ENCODE assay signal across 30 cellular contexts in genomic region chr11:27460158-27460565, GRCh38. TPM values are rescaled to one million over a fixed set of nuclear protein-coding genes. Genes with fewer than 3 reads are reported as not detected.
DNase-seq lines count a peak whose midpoint lies in the region; ATAC-seq and TF ChIP-seq lines count a peak whose summit lies in the region.
"Had no signal": no experiment of that assay in that cellular context is flagged by ENCODE, and none has a peak within 500 bp of the region (broad histone marks: within the 10 kb centered on the region; RNA-seq: fewer than 3 reads in every experiment).

No MANE protein-coding gene starts in this region.

- H3K4me2 ChIP-seq in neuronal stem cell (ENCODE audit: insufficient read depth, low read length, poor library complexity, severe bottlenecking), result no peak overlapping the region

- in situ Hi-C loops in SK-MEL-5 (cut with HindIII; ENCODE audit: low pct_unique_long_range_greater_than_20kb, low sequenced_read_pairs), result no loop called here

- H4K91ac ChIP-seq in neuronal stem cell (ENCODE audit: low read depth, low read length, poor library complexity), result no peak overlapping the region

- TF ChIP-seq CTCF in Caco-2 (IDR thresholded peaks at IDR 0.05; ENCODE audit: insufficient read depth in 1 of 2, low read depth in 1 of 2, low read length in 1 of 2, severe bottlenecking in 1 of 2, unreplicated experiment in 1 of 2), result no peak

- peaks cover 2% of the 10 kb centered on the region for H3K9me3 Mint-ChIP-seq in Caco-2 (ENCODE audit: unreplicated experiment)
- H3K9me3 Mint-ChIP-seq: activated naive CD8-positive, alpha-beta T cell treated with anti-CD3 and anti-CD28 coated beads, Interleukin-2, amount 10 ng/mL, durations not matched to agents 7 days and 5 days; central memory CD8-positive, alpha-beta T cell; mesothelial cell of epicardium; naive B cell; stimulated activated naive B cell treated with anti-CD40 and anti-IgM and Interleukin-4, amounts not matched to agents 10 μg/mL and 1 μg/mL and 100 μg/mL, for 72 hours had no signal

- no peak overlapping the region for H2BK5ac ChIP-seq in neuronal stem cell (ENCODE audit: low read length)

- H3K4me3 ChIP-seq in HUES48 (ENCODE audit: low read depth, low read length) (no peak overlapping the region), iPS-18a (ENCODE audit: low read length) (peak overlapping the region; percentile 12), neuronal stem cell (ENCODE audit: low read length in 2 of 2) (no peak overlapping the region), Caco-2 (ENCODE audit: low read depth, low read length) (no peak overlapping the region)
- H3K4me3 ChIP-seq: ascending aorta; BLaER1 treated with 17β-estradiol and CSF1 and Interleukin-3, amounts not matched to agents 10 nM and 100 nM; gastroesophageal sphincter had no signal

- no peak overlapping the region for H3K14ac ChIP-seq in neuronal stem cell (ENCODE audit: low read length)

- no peak overlapping the region for H2BK12ac ChIP-seq in neuronal stem cell (ENCODE audit: low read length)

- H3K4me1 ChIP-seq in HUES48 (ENCODE audit: control insufficient read depth, insufficient read depth, low read length) (peaks cover 65% of the 10 kb centered on the region), iPS-18a (ENCODE audit: control insufficient read depth, low read depth, low read length) (peaks cover 39% of the 10 kb centered on the region), neuronal stem cell (ENCODE audit: control insufficient read depth in 2 of 2, insufficient read depth in 1 of 2, low read depth in 1 of 2, low read length in 2 of 2) (peaks cover 17 to 44% of the 10 kb centered on the region in 2 donors), Caco-2 (peaks cover 36% of the 10 kb centered on the region)

- H4K8ac ChIP-seq in neuronal stem cell (ENCODE audit: low read depth, low read length), result no peak overlapping the region

- no peak overlapping the region for H3K4ac ChIP-seq in neuronal stem cell (ENCODE audit: low read length)

- peaks cover 6% of the 10 kb centered on the region for H3K36me3 Mint-ChIP-seq in Caco-2 (ENCODE audit: insufficient read depth, unreplicated experiment)
- H3K36me3 Mint-ChIP-seq: activated naive CD8-positive, alpha-beta T cell treated with anti-CD3 and anti-CD28 coated beads, Interleukin-2, amount 10 ng/mL, durations not matched to agents 7 days and 5 days; mesothelial cell of epicardium; stimulated activated naive B cell treated with anti-CD40 and anti-IgM and Interleukin-4, amounts not matched to agents 10 μg/mL and 1 μg/mL and 100 μg/mL, for 72 hours had no signal

- no peak overlapping the region for H3K18ac ChIP-seq in neuronal stem cell (ENCODE audit: low read length)

- H3K27me3 Mint-ChIP-seq in Caco-2 (ENCODE audit: insufficient read depth, unreplicated experiment), result no peaks in the 10 kb centered on the region

- no peaks in the 10 kb centered on the region for H3K79me1 ChIP-seq in neuronal stem cell (ENCODE audit: low read depth, low read length)

- no peak overlapping the region for H3K27ac Mint-ChIP-seq in Caco-2 (ENCODE audit: unreplicated experiment)
- H3K27ac Mint-ChIP-seq: activated CD4-positive, alpha-beta T cell treated with anti-CD3 and anti-CD28 coated beads for 36 hours; activated naive CD8-positive, alpha-beta T cell treated with anti-CD3 and anti-CD28 coated beads, Interleukin-2, amount 10 ng/mL, durations not matched to agents 7 days and 5 days; mesothelial cell of epicardium; naive B cell; stimulated activated naive B cell treated with anti-CD40 and anti-IgM and Interleukin-4, amounts not matched to agents 10 μg/mL and 1 μg/mL and 100 μg/mL, for 72 hours had no signal

- no peak overlapping the region for H2BK15ac ChIP-seq in neuronal stem cell (ENCODE audit: low read length)

- intact Hi-C loops in Caco-2 (cut with micrococcal nuclease; ENCODE audit: unreplicated experiment), result no loop called here

- H2AK5ac ChIP-seq in neuronal stem cell (ENCODE audit: low read depth, low read length), result no peak overlapping the region

- H3K4me1 Mint-ChIP-seq in Caco-2 (ENCODE audit: low read depth, unreplicated experiment), result peaks cover 53% of the 10 kb centered on the region
- H3K4me1 Mint-ChIP-seq: activated CD4-positive, alpha-beta T cell treated with anti-CD3 and anti-CD28 coated beads for 36 hours; activated naive CD8-positive, alpha-beta T cell treated with anti-CD3 and anti-CD28 coated beads, Interleukin-2, amount 10 ng/mL, durations not matched to agents 7 days and 5 days; central memory CD8-positive, alpha-beta T cell; naive B cell; stimulated activated naive B cell treated with anti-CD40 and anti-IgM and Interleukin-4, amounts not matched to agents 10 μg/mL and 1 μg/mL and 100 μg/mL, for 72 hours had no signal

- H3K36me3 ChIP-seq in HUES48 (ENCODE audit: control insufficient read depth, insufficient read depth, low read length) (0 out of 2 replicates have a peak, but pooled peaks cover 2% of the 10 kb centered on the region), iPS-18a (ENCODE audit: control insufficient read depth, low read depth, low read length) (peaks cover 3% of the 10 kb centered on the region), neuronal stem cell (replicated peaks in 1 of 2; ENCODE audit: control insufficient read depth in 2 of 2, insufficient read depth in 2 of 2, low read length in 2 of 2) (peaks cover 0 to 6% of the 10 kb centered on the region in 2 donors), Caco-2 (ENCODE audit: control insufficient read depth, insufficient read depth, low read length) (no peaks in the 10 kb centered on the region; the same call in 1 of the 2 replicates)
- H3K36me3 ChIP-seq: ascending aorta; BLaER1 treated with 17β-estradiol and CSF1 and Interleukin-3, amounts not matched to agents 10 nM and 100 nM; gastroesophageal sphincter had no signal

- POLR2A ChIA-PET in Caco-2 (lab: Charles Lee), result no interaction called here

- BruUV-seq in Caco-2 (replicated peaks; lab: Mats Ljungman, UMichigan), result no TSS peak

- CTCF ChIA-PET in Caco-2 (lab: Charles Lee), result no interaction called here

- no peaks in the 10 kb centered on the region for H3K9me3 ChIP-seq in HUES48 (ENCODE audit: control insufficient read depth, insufficient read depth, low read length)
- H3K9me3 ChIP-seq in iPS-18a (ENCODE audit: control insufficient read depth, low read depth, low read length), result no peaks in the 10 kb centered on the region
- H3K9me3 ChIP-seq in neuronal stem cell (replicated peaks in 1 of 2; ENCODE audit: control insufficient read depth in 2 of 2, insufficient read depth in 1 of 2, low read depth in 1 of 2, low read length in 2 of 2), result no peaks in the 10 kb centered on the region
- H3K9me3 ChIP-seq in Caco-2, result no peaks in the 10 kb centered on the region
- H3K9me3 ChIP-seq: ascending aorta; BLaER1 treated with 17β-estradiol and CSF1 and Interleukin-3, amounts not matched to agents 10 nM and 100 nM; gastroesophageal sphincter had no signal

- WGBS in neuronal stem cell (ENCODE audit: extremely low coverage in 2 of 2, insufficient read length in 2 of 2, insufficient replicate concordance in 1 of 2), 2 donors, result no CpG with 5 or more reads among the region's 3 CpGs

- no peak overlapping the region for H3K23ac ChIP-seq in neuronal stem cell (ENCODE audit: low read depth, low read length, poor library complexity)

- DNase-seq in SK-MEL-5 (ENCODE audit: low read depth, low spot score) (peak; percentile 95), neuronal stem cell (ENCODE audit: low spot score) (no peak), NCI-H2107 (lab: John Stamatoyannopoulos, UW) (no peak), Caco-2 (no peak)
- no peak for DNase-seq in activated CD4-positive, alpha-beta T cell treated with anti-CD3 and anti-CD28 coated beads for 1 hour
- DNase-seq: activated CD4-positive, alpha-beta T cell treated with anti-CD3 and anti-CD28 coated beads for 36 hours; activated effector memory CD4-positive, alpha-beta T cell treated with Interleukin-2 at 50 U/mL for 16 hours; activated naive CD8-positive, alpha-beta T cell treated with anti-CD3 and anti-CD28 coated beads, Interleukin-2, amount 10 ng/mL, durations not matched to agents 7 days and 5 days; COR-L47; DMS79 treated with DMSO at 0.1 percent for 48 hours; GF-D8; hippocampal formation; IMR-90; naive B cell; NCI-H345; NCI-H748 treated with DMSO at 0.1 percent for 48 hours; OCI-M1; right cardiac atrium; stimulated activated CD4-positive, alpha-beta T cell treated with anti-CD3 and anti-CD28 coated beads, Interleukin-12 subunit alpha, Interleukin-12 subunit beta, amount 100 ng/mL, for 4 hours; stimulated activated CD4-positive, alpha-beta T cell treated with anti-CD3 and anti-CD28 coated beads, Interleukin-4, amount 100 ng/mL, for 4 hours; stimulated activated naive B cell treated with anti-CD40 and anti-IgM and Interleukin-4, amounts not matched to agents 10 μg/mL and 1 μg/mL and 100 μg/mL, for 72 hours; T-helper 2 cell had no signal

- no peak overlapping the region for H2BK120ac ChIP-seq in neuronal stem cell (ENCODE audit: low read depth, low read length)

- H3K27ac ChIP-seq in HUES48 (ENCODE audit: low read depth, low read length) (peak overlapping the region; percentile 58), iPS-18a (ENCODE audit: low read length) (peak overlapping the region; percentile 30), neuronal stem cell (replicated peaks; ENCODE audit: low read length) (peak overlapping the region; percentile 34)
- H3K27ac ChIP-seq: ascending aorta; BLaER1 treated with 17β-estradiol and CSF1 and Interleukin-3, amounts not matched to agents 10 nM and 100 nM; gastroesophageal sphincter had no signal

- no peak overlapping the region for H3K4me3 Mint-ChIP-seq in Caco-2 (ENCODE audit: unreplicated experiment)
- H3K4me3 Mint-ChIP-seq: activated CD4-positive, alpha-beta T cell treated with anti-CD3 and anti-CD28 coated beads for 36 hours; activated naive CD8-positive, alpha-beta T cell treated with anti-CD3 and anti-CD28 coated beads, Interleukin-2, amount 10 ng/mL, durations not matched to agents 7 days and 5 days; central memory CD8-positive, alpha-beta T cell; mesothelial cell of epicardium; naive B cell; stimulated activated naive B cell treated with anti-CD40 and anti-IgM and Interleukin-4, amounts not matched to agents 10 μg/mL and 1 μg/mL and 100 μg/mL, for 72 hours had no signal

- H3K27me3 ChIP-seq in HUES48 (ENCODE audit: control insufficient read depth, insufficient read depth, low read length) (no peaks in the 10 kb centered on the region), iPS-18a (ENCODE audit: control insufficient read depth, insufficient read depth, low read length) (no peaks in the 10 kb centered on the region), neuronal stem cell (ENCODE audit: control insufficient read depth in 3 of 3, insufficient read depth in 3 of 3, low read depth in 1 of 3, low read length in 3 of 3) (no peaks in the 10 kb centered on the region), Caco-2 (replicated peaks; ENCODE audit: control insufficient read depth, insufficient read depth, low read length) (no peaks in the 10 kb centered on the region)
- H3K27me3 ChIP-seq: ascending aorta; BLaER1 treated with 17β-estradiol and CSF1 and Interleukin-3, amounts not matched to agents 10 nM and 100 nM; gastroesophageal sphincter had no signal

- no peak overlapping the region for H2AFZ ChIP-seq in neuronal stem cell (ENCODE audit: low read length)

- H3K9ac ChIP-seq in HUES48 (ENCODE audit: low read depth, low read length) (no peak overlapping the region), iPS-18a (ENCODE audit: low read length) (no peak overlapping the region), neuronal stem cell (ENCODE audit: low read depth, low read length, poor library complexity) (no peak overlapping the region)
- H3K9ac ChIP-seq: BLaER1 treated with 17β-estradiol and CSF1 and Interleukin-3, amounts not matched to agents 10 nM and 100 nM had no signal

- no peak for ATAC-seq in GM21515 (IDR thresholded peaks at IDR 0.05; ENCODE audit: unreplicated experiment)
- ATAC-seq: activated CD4-positive, alpha-beta T cell treated with anti-CD3 and anti-CD28 coated beads for 36 hours; gastroesophageal sphincter; right cardiac atrium; stimulated activated naive B cell treated with anti-CD40 and anti-IgM and Interleukin-4, amounts not matched to agents 10 μg/mL and 1 μg/mL and 100 μg/mL, for 72 hours had no signal

RNA-seq across cellular contexts. Expression of gene LGR4, which starts 12.4 kb away (rescaled TPM):
- 10.0 and 10.2 TPM in 2 replicates for total RNA-seq in SK-MEL-5 (2014; rRNA removed; shearing (Covaris generic))
- polyA plus RNA-seq in SK-MEL-5 (2015; cell fraction: cytosol; rRNA removed), result 9.8 and 10.7 TPM in 2 replicates
- 24.4 and 25.0 TPM in 2 replicates for polyA plus RNA-seq in SK-MEL-5 (2015; cell fraction: nucleus; rRNA removed)
- 70.4 TPM for polyA plus RNA-seq in neuronal stem cell (2013, experiment 1 of 2)
- polyA plus RNA-seq in neuronal stem cell (2013, experiment 2 of 2), result 71.8 TPM
- total RNA-seq in Caco-2 (2022), result 34.7 and 37.1 TPM in 2 replicates

RNA-seq across cellular contexts. Expression of gene LIN7C, which starts 46.4 kb away (rescaled TPM):
- total RNA-seq in SK-MEL-5 (2014; rRNA removed; shearing (Covaris generic)), result 31.1 and 31.9 TPM in 2 replicates
- polyA plus RNA-seq in SK-MEL-5 (2015; cell fraction: cytosol; rRNA removed), result 24.4 and 29.4 TPM in 2 replicates
- 30.0 and 30.5 TPM in 2 replicates for polyA plus RNA-seq in SK-MEL-5 (2015; cell fraction: nucleus; rRNA removed)
- 25.5 TPM for polyA plus RNA-seq in neuronal stem cell (2013, experiment 1 of 2)
- polyA plus RNA-seq in neuronal stem cell (2013, experiment 2 of 2), result 27.7 TPM
- 35.9 and 39.8 TPM in 2 replicates for total RNA-seq in Caco-2 (2022)
